ENCODE assay signal across 1 cellular context in the genomic region with DNA sequence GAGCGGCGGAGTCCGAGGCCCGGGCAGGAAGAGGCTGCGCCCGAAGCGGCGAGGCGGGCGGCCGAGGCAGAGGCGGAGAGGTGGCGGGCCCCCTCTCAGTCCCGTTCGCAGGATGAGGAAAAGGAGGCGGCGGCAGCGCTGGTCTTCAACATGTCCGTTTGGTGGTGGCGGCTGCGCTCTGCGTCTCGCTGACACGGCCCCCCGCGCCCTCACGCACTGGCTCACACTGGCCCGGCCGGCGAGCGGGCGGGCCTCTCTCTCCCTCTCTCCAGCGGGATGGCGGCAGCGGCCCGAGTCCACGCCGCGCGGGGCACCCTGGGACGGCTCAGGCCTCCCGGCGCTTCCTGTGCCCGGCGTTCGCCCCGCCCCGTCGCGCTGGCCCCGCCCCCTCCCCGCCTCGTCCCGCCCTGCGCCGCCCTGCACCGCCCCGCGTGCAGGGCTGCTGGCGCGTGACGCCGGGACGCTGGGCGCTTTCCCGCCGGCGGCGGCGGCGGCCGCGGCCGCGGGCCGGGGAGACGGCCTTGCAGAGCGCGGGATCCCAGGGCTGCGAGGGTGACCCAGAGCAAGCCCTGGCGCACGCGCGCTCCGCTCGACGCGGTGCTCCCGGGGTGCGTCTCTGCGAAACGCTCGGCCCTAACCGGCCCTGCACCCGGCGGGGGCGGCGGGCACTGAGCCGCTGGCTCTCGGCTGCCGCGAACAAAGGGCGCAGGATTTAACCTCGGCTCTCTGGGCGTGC.
TF ChIP-seq lines count a peak whose summit lies in the region.

Gene SCAF4, minus strand, starts transcription at position 317 of the 736 bp plus-strand sequence. CDS start 426 bp downstream, outside the sequence.

TF ChIP-seq in IMR-90, 13 proteins besides CTCF, POLR2A, EP300 and RAD21:
- TF ChIP-seq ELK1 (IDR thresholded peaks at IDR 0.05; ENCODE audit: borderline replicate concordance, low read depth, low read length) (no peak), CEBPB (IDR thresholded peaks at IDR 0.05; ENCODE audit: low read depth, low read length) (no peak), RCOR1 (IDR thresholded peaks at IDR 0.05; ENCODE audit: insufficient replicate concordance, low read length) (no peak), USF2 (IDR thresholded peaks at IDR 0.05; ENCODE audit: low read depth, low read length) (peak; percentile 54), MXI1 (IDR thresholded peaks at IDR 0.05; ENCODE audit: borderline replicate concordance, low read depth, low read length) (peak; percentile 46; the same call in 1 of the 2 replicates), MAFK (IDR thresholded peaks at IDR 0.05; ENCODE audit: low read depth, low read length) (no peak), RFX5 (IDR thresholded peaks at IDR 0.05; ENCODE audit: low read depth, low read length) (no peak), BHLHE40 (IDR thresholded peaks at IDR 0.05; ENCODE audit: low read depth, low read length) (peak; percentile 72; the same call in 1 of the 2 replicates), MAZ (IDR thresholded peaks at IDR 0.05; ENCODE audit: borderline replicate concordance, low read depth, low read length) (peak; percentile 33; the same call in 1 of the 2 replicates), FOS (IDR thresholded peaks at IDR 0.05; ENCODE audit: low read depth, low read length) (no peak), NFE2L2 (IDR thresholded peaks at IDR 0.05; ENCODE audit: low read depth, low read length) (no peak), CHD1 (IDR thresholded peaks at IDR 0.05; ENCODE audit: low read depth, low read length) (no peak), SMC3 (IDR thresholded peaks at IDR 0.05; ENCODE audit: low read depth, low read length) (no peak)
